Comparison of ENCODE assay signal across 6 cellular contexts in the genomic region with DNA sequence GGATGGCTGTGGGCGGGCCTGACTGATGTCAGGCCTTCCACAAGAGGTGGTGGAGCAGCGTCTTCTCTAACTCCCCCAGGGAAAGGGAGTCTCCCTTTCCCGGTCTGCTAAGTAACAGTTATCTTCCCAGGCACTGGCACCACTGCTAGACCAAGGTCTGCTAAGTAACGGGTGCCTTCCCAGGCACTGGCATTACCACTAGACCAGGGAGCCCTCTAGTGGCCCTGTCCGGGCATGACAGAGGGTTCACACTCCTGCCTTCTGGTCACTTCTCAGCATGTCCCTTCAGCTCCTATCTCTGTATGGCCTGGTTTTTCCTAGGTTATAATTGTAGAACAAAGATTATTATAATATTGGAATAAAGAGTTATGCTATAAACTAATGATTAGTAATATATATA. TPM values are rescaled to one million over a fixed set of nuclear protein-coding genes. Genes with fewer than 3 reads are reported as not detected.
DNase-seq lines count a peak whose midpoint lies in the region; ATAC-seq lines count a peak whose summit lies in the region.

No MANE protein-coding gene starts in this region.

- ATAC-seq in HG03442 (IDR thresholded peaks at IDR 0.05; ENCODE audit: unreplicated experiment) = peak; percentile 2

- DNase-seq in GDM1 (lab: John Stamatoyannopoulos, UW) = peak; percentile 38
- peak; percentile 17 for DNase-seq in RPMI7951 (ENCODE audit: low read depth)
- DNase-seq in activated naive CD4-positive, alpha-beta T cell treated with anti-CD3 and anti-CD28 coated beads, Interleukin-2, amount 50 U/mL, for 16 hours = peak; percentile 82
- DNase-seq in hippocampal formation (lab: John Stamatoyannopoulos, UW) = peak; percentile 36 to 80
- peak; percentile 74 for DNase-seq in stimulated activated CD8-positive, alpha-beta memory T cell treated with anti-CD3 and anti-CD28 coated beads, Interleukin-15, amount 100 ng/mL, for 1 hour (ENCODE audit: low read depth)

RNA-seq across cellular contexts. Expression of gene PVRIG, which starts 1.8 kb away (rescaled TPM):
- total RNA-seq in RPMI7951 (2014; rRNA removed; shearing (Covaris generic)) = not detected in 2 replicates

RNA-seq across cellular contexts. Expression of gene STAG3, which starts 40.2 kb away (rescaled TPM):
- 2.5 and 3.8 TPM in 2 replicates for total RNA-seq in RPMI7951 (2014; rRNA removed; shearing (Covaris generic))

RNA-seq across cellular contexts. Expression of gene GPC2, which starts 40.8 kb away (rescaled TPM):
- total RNA-seq in RPMI7951 (2014; rRNA removed; shearing (Covaris generic)) = 2.5 and 5.7 TPM in 2 replicates

RNA-seq across cellular contexts. Expression of gene GAL3ST4, which starts 49.5 kb away (rescaled TPM):
- total RNA-seq in RPMI7951 (2014; rRNA removed; shearing (Covaris generic)) = 10.0 and 10.2 TPM in 2 replicates

RNA-seq across cellular contexts. Expression of gene TRAPPC14, which starts 59.4 kb away (rescaled TPM):
- total RNA-seq in RPMI7951 (2014; rRNA removed; shearing (Covaris generic)) = 5.8 and 8.1 TPM in 2 replicates

Comparison
In these comparisons a context has a peak if more than half of its experiments do, and no peak if none do; other contexts are left out.
1. Peak in every context shown above with its lines: DNase-seq and ATAC-seq.
2. DNase-seq: peak in every context shown above with its lines; median percentile 82 in activated naive CD4-positive, alpha-beta T cell treated with anti-CD3 and anti-CD28 coated beads, Interleukin-2, amount 50 U/mL, for 16 hours; 74 in stimulated activated CD8-positive, alpha-beta memory T cell treated with anti-CD3 and anti-CD28 coated beads, Interleukin-15, amount 100 ng/mL, for 1 hour; 58 in hippocampal formation; 38 in GDM1; 17 in RPMI7951.